16 cellular contexts compared by ENCODE assay signal in genomic region chr7:44334734-44335097, GRCh38. TPM values are rescaled to one million over a fixed set of nuclear protein-coding genes. Genes with fewer than 3 reads are reported as not detected.
DNase-seq lines count a peak whose midpoint lies in the region; ATAC-seq and TF ChIP-seq lines count a peak whose summit lies in the region.
"Had no signal": no experiment of that assay in that cellular context is flagged by ENCODE, and none has a peak within 500 bp of the region (broad histone marks: within the 10 kb centered on the region; RNA-seq: fewer than 3 reads in every experiment).

No MANE protein-coding gene starts in this region.

- DNase-seq in right cardiac atrium: peak in 1 of 3 donors; percentile 36
- DNase-seq in left ventricle myocardium inferior: no peak
- no peak for DNase-seq in sciatic nerve (ENCODE audit: low spot score)
- DNase-seq in ecto neural progenitor cell (ENCODE audit: low spot score): no peak
- no peak for DNase-seq in NCI-H2081 (lab: John Stamatoyannopoulos, UW)
- DNase-seq: BE2C; CD4-positive, alpha-beta memory T cell; DMS79 had no signal

- no peak overlapping the region for H3K4me3 ChIP-seq in right cardiac atrium (ENCODE audit: low read length)
- no peak overlapping the region for H3K4me3 ChIP-seq in left ventricle myocardium inferior
- H3K4me3 ChIP-seq: A549, GM12878, HAP-1 had no signal

- no peaks in the 10 kb centered on the region for H3K36me3 ChIP-seq in left ventricle myocardium inferior
- H3K36me3 ChIP-seq: BE2C, HAP-1 had no signal

- H3K4me1 ChIP-seq in right cardiac atrium (ENCODE audit: control insufficient read depth, insufficient read depth, low read length) (no peaks in the 10 kb centered on the region), left ventricle myocardium inferior (peaks cover 36% of the 10 kb centered on the region)
- H3K4me1 ChIP-seq: A549, BE2C had no signal

- intact Hi-C loops in right cardiac atrium (cut with DNase I): no loop called here
- intact Hi-C loops in left ventricle myocardium inferior (cut with micrococcal nuclease): no loop called here
- intact Hi-C loops in sciatic nerve (cut with DNase I): no loop called here

- H3K27ac ChIP-seq in right cardiac atrium (ENCODE audit: low read length) (no peak overlapping the region), left ventricle myocardium inferior (replicated peaks) (no peak overlapping the region), cingulate gyrus (ENCODE audit: low read depth, low read length) (peak overlapping the region; percentile 77)
- H3K27ac ChIP-seq: A549, C4-2B, HL-60 had no signal

- no peaks in the 10 kb centered on the region for H3K9me3 ChIP-seq in right cardiac atrium (ENCODE audit: control insufficient read depth, low read length)
- peaks cover 23% of the 10 kb centered on the region for H3K9me3 ChIP-seq in left ventricle myocardium inferior (replicated peaks)
- H3K9me3 ChIP-seq: BE2C, HAP-1 had no signal

- WGBS in right cardiac atrium: 83% methylated on average over 11 of the region's 11 CpGs

- H3K27me3 ChIP-seq in right cardiac atrium (ENCODE audit: control insufficient read depth, insufficient read depth): no peaks in the 10 kb centered on the region
- no peaks in the 10 kb centered on the region for H3K27me3 ChIP-seq in left ventricle myocardium inferior (ENCODE audit: low read depth)
- H3K27me3 ChIP-seq: BE2C had no signal

- ATAC-seq in right cardiac atrium: peak; percentile 8 to 10
- ATAC-seq in sciatic nerve: peak; percentile 46
- ATAC-seq in GM18867 (IDR thresholded peaks at IDR 0.05; ENCODE audit: unreplicated experiment): no peak
- ATAC-seq: A549, GM12878 had no signal

- no peak for TF ChIP-seq CTCF in left ventricle myocardium inferior (IDR thresholded peaks at IDR 0.05; ENCODE audit: borderline replicate concordance)

RNA-seq across cellular contexts. Expression of gene CAMK2B, which starts 9.3 kb away (rescaled TPM):
- total RNA-seq in right cardiac atrium (100 to 1,000 TPM in 2 of 4 donors, 10 to 100 TPM in 2; 79.7 to 134 (median 106) TPM), left ventricle myocardium inferior (98.0 TPM), sciatic nerve (26.9 TPM)
- polyA plus RNA-seq in right cardiac atrium: 105 TPM
- total RNA-seq: CD4-positive, alpha-beta memory T cell had no signal
- polyA plus RNA-seq: AG04450; CD4-positive, alpha-beta memory T cell had no signal
